In the genomic region with DNA sequence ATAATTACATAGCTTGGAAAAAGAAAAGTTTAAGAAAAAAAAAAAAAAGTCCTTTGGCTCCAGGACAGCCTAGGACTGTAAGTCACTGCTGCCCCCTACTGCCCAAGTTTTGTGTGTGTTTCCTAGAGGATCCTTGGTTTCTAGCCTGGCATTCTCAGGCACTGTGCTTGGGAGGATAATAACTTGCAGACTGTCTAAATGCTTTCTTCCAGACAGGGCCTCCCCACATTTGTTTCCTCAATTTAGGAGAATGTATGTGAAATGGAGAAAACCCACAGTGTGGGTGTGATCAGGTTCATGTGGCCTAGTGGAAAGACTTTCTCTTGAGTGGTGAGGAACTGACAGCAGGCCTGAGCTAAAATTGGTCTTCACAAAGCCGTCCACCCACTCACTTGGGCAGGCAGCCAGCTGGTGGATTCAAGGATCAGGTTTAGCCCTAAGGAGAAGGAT, we compare ENCODE assay signal across 8 cellular contexts.
DNase-seq lines count a peak whose midpoint lies in the region; ATAC-seq and TF ChIP-seq lines count a peak whose summit lies in the region.

No MANE protein-coding gene starts in this region.

- H3K9me2 ChIP-seq in MM.1S (replicated peaks; ENCODE audit: insufficient read depth, low read length), result no peaks in the 10 kb centered on the region

- H3F3A ChIP-seq in MM.1S (ENCODE audit: insufficient read depth, low read length) (no peaks in the 10 kb centered on the region), smooth muscle cell (ENCODE audit: low read depth) (peaks cover 9% of the 10 kb centered on the region)

- no TSS peak for BruUV-seq in A673 (replicated peaks; lab: Mats Ljungman, UMichigan)

- DNase-seq in A673 (ENCODE audit: low spot score), result peak; percentile 67
- peak; percentile 53 for DNase-seq in MM.1S
- DNase-seq in SJCRH30, result peak; percentile 81 to 93
- DNase-seq in ascending aorta (ENCODE audit: low spot score in 2 of 2), result peak in 1 of 2 donors; percentile 83
- peak in 43 of 51 donors; percentile 8 to 82 (median 46) for DNase-seq in hypothalamus (lab: John Stamatoyannopoulos, UW)
- peak; percentile 32 for DNase-seq in smooth muscle cell (lab: John Stamatoyannopoulos, UW; ENCODE audit: unreplicated experiment)

- H3K27ac ChIP-seq in A673 (ENCODE audit: low read depth, low read length, poor library complexity, severe bottlenecking), result no peak overlapping the region
- H3K27ac ChIP-seq in MM.1S (ENCODE audit: low read length), result no peak overlapping the region
- H3K27ac ChIP-seq in SJCRH30, result no peak overlapping the region
- H3K27ac ChIP-seq in ascending aorta, result peak overlapping the region; percentile 19 to 37
- no peak overlapping the region for H3K27ac ChIP-seq in smooth muscle cell (ENCODE audit: low read depth)

- H4K20me1 ChIP-seq in MM.1S (ENCODE audit: insufficient read depth, low read length) (no peaks in the 10 kb centered on the region), smooth muscle cell (ENCODE audit: low read depth) (no peaks in the 10 kb centered on the region)

- H3K4me1 ChIP-seq in A673 (ENCODE audit: insufficient read depth, low read length, poor library complexity, severe bottlenecking), result no peaks in the 10 kb centered on the region
- H3K4me1 ChIP-seq in MM.1S (ENCODE audit: low read length), result no peaks in the 10 kb centered on the region
- H3K4me1 ChIP-seq in SJCRH30, result peaks cover 7% of the 10 kb centered on the region; the same call in 1 of the 2 replicates
- H3K4me1 ChIP-seq in ascending aorta, result peaks cover 0 to 33% of the 10 kb centered on the region in 2 donors
- no peaks in the 10 kb centered on the region for H3K4me1 ChIP-seq in smooth muscle cell (ENCODE audit: low read depth)

- no peak overlapping the region for H2AFZ ChIP-seq in MM.1S (ENCODE audit: low read length)
- no peak overlapping the region for H2AFZ ChIP-seq in smooth muscle cell (ENCODE audit: low read depth)

- WGBS in smooth muscle cell (ENCODE audit: low lambda C conversion rate), result 22% methylated on average over 1 of the region's 1 CpG

- intact Hi-C loops in A673 (cut with micrococcal nuclease; ENCODE audit: unreplicated experiment) (loop anchor here (1.0 to 2.0 kb wide), 2 partner anchors 339 to 347 kb away; no protein-coding TSS in a partner anchor), ascending aorta (cut with DNase I) (loop anchor here (2.0 to 5.0 kb wide), 2 partner anchors 161 to 345 kb away; no protein-coding TSS in a partner anchor)

- H3K9ac ChIP-seq in MM.1S (ENCODE audit: low read length), result no peak overlapping the region
- no peak overlapping the region for H3K9ac ChIP-seq in smooth muscle cell (ENCODE audit: low read depth)

- no peaks in the 10 kb centered on the region for H3K79me2 ChIP-seq in MM.1S (ENCODE audit: low read length)
- H3K79me2 ChIP-seq in smooth muscle cell (ENCODE audit: low read depth), result no peaks in the 10 kb centered on the region

- no peaks in the 10 kb centered on the region for H3K9me3 ChIP-seq in A673 (ENCODE audit: low read depth, low read length, poor library complexity, severe bottlenecking)
- H3K9me3 ChIP-seq in MM.1S (replicated peaks; ENCODE audit: insufficient read depth, low read length), result no peaks in the 10 kb centered on the region
- H3K9me3 ChIP-seq in SJCRH30 (replicated peaks), result no peaks in the 10 kb centered on the region
- no peaks in the 10 kb centered on the region for H3K9me3 ChIP-seq in ascending aorta
- no peaks in the 10 kb centered on the region for H3K9me3 ChIP-seq in smooth muscle cell (replicated peaks; ENCODE audit: low read depth)

- peak; percentile 75 for TF ChIP-seq CTCF in A673 (conservative IDR thresholded peaks at IDR 0.05; ENCODE audit: low read depth, low read length)
- peak; percentile 67 for TF ChIP-seq CTCF in GM12875 (IDR thresholded peaks at IDR 0.05; ENCODE audit: borderline replicate concordance, insufficient read depth, low read depth, low read length)
- peak; percentile 72 for TF ChIP-seq CTCF in MM.1S (IDR thresholded peaks at IDR 0.05; ENCODE audit: low read length)
- peak; percentile 48 to 76 (median 71) for TF ChIP-seq CTCF in ascending aorta (IDR thresholded peaks at IDR 0.05)
- TF ChIP-seq CTCF in smooth muscle cell (IDR thresholded peaks at IDR 0.05; ENCODE audit: borderline replicate concordance, insufficient read depth, poor library complexity, severe bottlenecking), result peak; percentile 81

- POLR2A ChIA-PET in A673 (lab: Charles Lee; ENCODE audit: low non-redundant PET), result no interaction called here

- no peak overlapping the region for H3K4me3 ChIP-seq in A673 (ENCODE audit: low read depth, low read length, poor library complexity, severe bottlenecking)
- no peak overlapping the region for H3K4me3 ChIP-seq in GM12875 (ENCODE audit: low read depth, low read length)
- H3K4me3 ChIP-seq in MM.1S (ENCODE audit: low read length), result no peak overlapping the region
- H3K4me3 ChIP-seq in SJCRH30, result no peak overlapping the region
- no peak overlapping the region for H3K4me3 ChIP-seq in ascending aorta
- no peak overlapping the region for H3K4me3 ChIP-seq in smooth muscle cell

- H3K27me3 ChIP-seq in A673 (replicated peaks; ENCODE audit: insufficient read depth, low read depth, low read length, poor library complexity) (no peaks in the 10 kb centered on the region), MM.1S (replicated peaks; ENCODE audit: insufficient read depth, low read length) (no peaks in the 10 kb centered on the region), SJCRH30 (no peaks in the 10 kb centered on the region), ascending aorta (no peaks in the 10 kb centered on the region), smooth muscle cell (ENCODE audit: low read depth) (no peaks in the 10 kb centered on the region)

- H3K36me3 ChIP-seq in A673 (ENCODE audit: insufficient read depth, low read length, poor library complexity, severe bottlenecking) (no peaks in the 10 kb centered on the region), MM.1S (replicated peaks; ENCODE audit: insufficient read depth, low read length) (no peaks in the 10 kb centered on the region), SJCRH30 (peaks cover 11% of the 10 kb centered on the region), ascending aorta (peaks cover 23 to 36% of the 10 kb centered on the region in 2 donors), smooth muscle cell (ENCODE audit: low read depth) (no peaks in the 10 kb centered on the region)

- H3K4me2 ChIP-seq in MM.1S (ENCODE audit: low read depth, low read length) (no peak overlapping the region), smooth muscle cell (no peak overlapping the region)

- no peak for ATAC-seq in HG02610 (IDR thresholded peaks at IDR 0.05; ENCODE audit: unreplicated experiment)

- CTCF ChIA-PET in A673 (lab: Charles Lee), result interaction anchor here (0.6 to 1.0 kb wide), 11 partner anchors 9 to 641 kb away, joined by 3 to 11 read pairs (median 4); no protein-coding TSS in a partner anchor

Comparison
In these comparisons a context has a peak if more than half of its experiments do, and no peak if none do; other contexts are left out.
1. H3K27ac ChIP-seq: peak in ascending aorta (2 of 2); none in A673 (single experiment), MM.1S (single experiment), SJCRH30 (single experiment) and smooth muscle cell (single experiment).
2. Peak in every context shown above with its lines, with median percentiles within 50 percentile points of each other: CTCF ChIP-seq.